13 cellular contexts compared by ENCODE assay signal in genomic region chr6:70282906-70283461, GRCh38. TPM values are rescaled to one million over a fixed set of nuclear protein-coding genes. Genes with fewer than 3 reads are reported as not detected.
DNase-seq lines count a peak whose midpoint lies in the region; ATAC-seq and TF ChIP-seq lines count a peak whose summit lies in the region.
"Had no signal": no experiment of that assay in that cellular context is flagged by ENCODE, and none has a peak within 500 bp of the region (broad histone marks: within the 10 kb centered on the region; RNA-seq: fewer than 3 reads in every experiment).

No MANE protein-coding gene starts in this region.

- H3K36me3 ChIP-seq in HUES6 (ENCODE audit: control insufficient read depth, insufficient read depth, low read length), result no peaks in the 10 kb centered on the region
- no peaks in the 10 kb centered on the region for H3K36me3 ChIP-seq in esophagus muscularis mucosa
- H3K36me3 ChIP-seq in left lung, result no peaks in the 10 kb centered on the region
- H3K36me3 ChIP-seq: SJSA1 had no signal

- TF ChIP-seq CTCF in esophagus muscularis mucosa (IDR thresholded peaks at IDR 0.05), result no peak
- no peak for TF ChIP-seq CTCF in left lung (IDR thresholded peaks at IDR 0.05)
- no peak for TF ChIP-seq CTCF in GM10266 (IDR thresholded peaks at IDR 0.05; ENCODE audit: control insufficient read depth, insufficient read depth, low read depth, missing control alignments)

- H3K4me1 ChIP-seq in HUES6 (ENCODE audit: control insufficient read depth, insufficient read depth, low read length), result no peaks in the 10 kb centered on the region; the same call in 1 of the 2 replicates
- H3K4me1 ChIP-seq in esophagus muscularis mucosa, result peaks cover 8 to 15% (median 14%) of the 10 kb centered on the region in 4 donors
- peaks cover 0 to 6% of the 10 kb centered on the region in 2 donors for H3K4me1 ChIP-seq in left lung
- H3K4me1 ChIP-seq: SJSA1 had no signal

- no peak overlapping the region for H3K9ac ChIP-seq in HUES6 (ENCODE audit: low read length)

- H3K27ac ChIP-seq in HUES6 (ENCODE audit: low read depth, low read length) (no peak overlapping the region), esophagus muscularis mucosa (replicated peaks in 1 of 4) (no peak overlapping the region), left lung (no peak overlapping the region)
- H3K27ac ChIP-seq: SJSA1 had no signal

- H3K27me3 ChIP-seq in HUES6 (ENCODE audit: control insufficient read depth, insufficient read depth, low read length), result peaks cover 58% of the 10 kb centered on the region
- H3K27me3 ChIP-seq in esophagus muscularis mucosa, result peaks cover 0 to 52% (median 16%) of the 10 kb centered on the region in 4 donors
- H3K27me3 ChIP-seq in left lung, result peaks cover 38 to 60% of the 10 kb centered on the region in 2 donors
- H3K27me3 ChIP-seq: SJSA1 had no signal

- H3K4me3 ChIP-seq in HUES6 (ENCODE audit: low read depth, low read length) (peak overlapping the region; percentile 68), esophagus muscularis mucosa (peak overlapping the region; percentile 24 to 43 (median 30)), left lung (no peak overlapping the region)
- H3K4me3 ChIP-seq: SJSA1 had no signal

- peaks cover 3% of the 10 kb centered on the region; the same call in 1 of the 2 replicates for H3K9me3 ChIP-seq in HUES6 (ENCODE audit: control insufficient read depth, insufficient read depth, low read depth, low read length)
- H3K9me3 ChIP-seq in esophagus muscularis mucosa, result no peaks in the 10 kb centered on the region
- no peaks in the 10 kb centered on the region for H3K9me3 ChIP-seq in left lung
- H3K9me3 ChIP-seq: SJSA1 had no signal

- DNase-seq in esophagus muscularis mucosa (ENCODE audit: extremely low spot score) (no peak), left lung (no peak), retina (peak; percentile 90), EL (no peak), GM10266 (ENCODE audit: extremely low spot score) (no peak), NOMO-1 (lab: John Stamatoyannopoulos, UW; ENCODE audit: unreplicated experiment in 2 of 2) (no peak), SHP77 treated with DMSO at 0.1 percent for 48 hours (lab: John Stamatoyannopoulos, UW) (no peak)
- DNase-seq: NCI-H1417 treated with DMSO at 0.1 percent for 48 hours, NCI-H526 treated with DMSO at 0.1 percent for 48 hours had no signal

- no peak for TF ChIP-seq POLR2A in esophagus muscularis mucosa (IDR thresholded peaks at IDR 0.05; ENCODE audit: low read depth)

- TF ChIP-seq EP300 in esophagus muscularis mucosa (IDR thresholded peaks at IDR 0.05), result no peak

- 10% methylated on average over 25 of the region's 31 CpGs for WGBS in esophagus muscularis mucosa

- ATAC-seq in left lung, result peak; percentile 38

- intact Hi-C loops in esophagus muscularis mucosa (cut with DNase I) (no loop called here), left lung (cut with DNase I) (no loop called here)

RNA-seq across cellular contexts. Expression of gene COL9A1, which starts 19.9 kb away (rescaled TPM):
- total RNA-seq in esophagus muscularis mucosa, result 1 to 10 TPM in 1 of 4 donors, under 1 TPM in 3; 0.34 to 1.7 (median 0.77) TPM
- total RNA-seq in left lung, result not detected
- total RNA-seq: fibroblast of villous mesenchyme, SJSA1, subcutaneous adipose tissue had no signal

Comparison
In these comparisons a context has a peak if more than half of its experiments do, and no peak if none do; other contexts are left out.
1. H3K4me3 ChIP-seq: peak in HUES6 (single experiment) and esophagus muscularis mucosa (4 of 4); none in left lung (0 of 2).